In the genomic region with DNA sequence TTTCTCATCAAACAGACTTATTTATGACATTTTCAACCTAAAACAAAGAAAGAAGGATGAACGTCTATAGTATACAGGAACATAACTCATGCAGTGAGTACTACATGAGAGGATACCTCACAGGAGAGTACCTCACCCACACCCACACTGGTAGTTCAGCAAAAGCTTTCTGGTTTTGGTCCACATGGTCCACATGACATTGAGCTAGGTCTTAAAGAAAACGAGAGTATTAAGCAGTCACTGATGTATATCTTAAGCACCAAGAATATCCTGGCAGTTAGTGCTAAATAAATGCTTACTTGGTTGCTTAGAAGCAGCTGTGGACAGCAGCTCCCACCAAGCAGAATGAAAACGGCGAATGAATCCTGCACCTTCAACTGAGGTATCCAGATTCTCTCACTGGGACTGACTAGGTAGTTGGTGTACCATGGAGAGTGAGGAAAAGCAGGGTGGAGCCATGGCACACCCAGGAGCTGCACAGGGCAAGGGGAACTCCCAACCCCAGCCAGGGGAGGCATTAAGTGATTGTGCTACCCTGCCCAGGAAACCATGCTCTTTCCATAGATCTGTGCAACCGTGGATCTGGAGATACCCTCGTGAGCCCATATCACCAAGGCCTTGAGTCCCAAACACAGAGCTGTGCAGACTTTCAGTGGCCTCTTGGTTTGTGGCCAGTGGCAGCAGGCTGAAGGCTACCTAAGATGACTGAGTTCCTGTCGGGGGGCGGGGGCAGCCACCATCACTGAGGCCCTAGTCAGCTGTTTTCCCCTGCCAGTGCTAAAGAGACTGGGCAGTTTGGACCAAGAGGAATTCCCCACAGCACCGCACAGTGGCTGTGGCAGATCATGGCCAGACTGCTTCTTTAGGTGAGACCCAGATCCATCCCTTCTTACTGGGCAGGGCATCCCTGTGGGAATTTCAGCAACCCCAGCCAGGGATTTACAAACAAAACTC, we compare ENCODE assay signal across 23 cellular contexts.
A peak's percentile ranks its signal among the peaks of the same experiment; 100 is the strongest.
DNase-seq lines count a peak whose midpoint lies in the region; ATAC-seq and TF ChIP-seq lines count a peak whose summit lies in the region.
"Had no signal": no experiment of that assay in that cellular context is flagged by ENCODE, and none has a peak within 500 bp of the region (broad histone marks: within the 10 kb centered on the region; RNA-seq: fewer than 3 reads in every experiment).

No MANE protein-coding gene starts in this region.

- peak; percentile 16 for DNase-seq in GM10266 (ENCODE audit: extremely low spot score)
- DNase-seq in kidney tubule cell (ENCODE audit: low spot score), result no peak
- no peak for DNase-seq in activated CD4-positive, alpha-beta T cell treated with anti-CD3 and anti-CD28 coated beads for 1 hour
- DNase-seq in Right ventricle myocardium superior, result no peak
- DNase-seq: activated CD4-positive, CD25-positive, alpha-beta regulatory T cell treated with anti-CD3 and anti-CD28 coated beads, Interleukin-2, amount 50 U/mL, for 72 hours; activated effector memory CD4-positive, alpha-beta T cell treated with anti-CD3 and anti-CD28 coated beads, Interleukin-2, amount 50 U/mL, for 16 hours; anterior cingulate cortex; Calu3; cerebellar nuclear complex; effector CD4-positive, alpha-beta T cell; EL; head of caudate nucleus; NCI-H1694; NCI-H2227 treated with DMSO at 0.1 percent for 48 hours; NK-92 treated with Interleukin-12 subunit alpha and Interleukin-12 subunit beta, amount 100 ng/mL, for 24 hours; retina; SK-N-SH; T1000 had no signal

- ATAC-seq in GM18909 (IDR thresholded peaks at IDR 0.05; ENCODE audit: poor library complexity, unreplicated experiment) (peak; percentile 51), HG02610 (IDR thresholded peaks at IDR 0.05; ENCODE audit: unreplicated experiment) (peak; percentile 68), HG03469 (IDR thresholded peaks at IDR 0.05; ENCODE audit: unreplicated experiment) (peak; percentile 89), GM19324 (IDR thresholded peaks at IDR 0.05; ENCODE audit: low FRiP score, unreplicated experiment) (no peak), Right ventricle myocardium superior (ENCODE audit: poor library complexity) (no peak)
- ATAC-seq: stimulated activated effector memory CD8-positive, alpha-beta T cell treated with anti-CD3 and anti-CD28 coated beads, Interleukin-12 subunit alpha, Interleukin-12 subunit beta, amount 100 ng/mL, for 72 hours had no signal

- TF ChIP-seq CTCF in GM10266 (IDR thresholded peaks at IDR 0.05; ENCODE audit: control insufficient read depth, insufficient read depth, low read depth, missing control alignments), result peak; percentile 14

- intact Hi-C loops in Right ventricle myocardium superior (cut with DNase I), result no loop called here

Comparison
In these comparisons a context has a peak if more than half of its experiments do, and no peak if none do; other contexts are left out.
1. ATAC-seq: peak in GM18909 (single experiment), HG02610 (single experiment) and HG03469 (single experiment); none in GM19324 (single experiment) and Right ventricle myocardium superior (single experiment).